ENCODE assay signal across 8 cellular contexts in genomic region chr14:24436355-24437019, GRCh38. TPM values are rescaled to one million over a fixed set of nuclear protein-coding genes. Genes with fewer than 3 reads are reported as not detected.
DNase-seq lines count a peak whose midpoint lies in the region; ATAC-seq and TF ChIP-seq lines count a peak whose summit lies in the region.

No MANE protein-coding gene starts in this region.

- peak; percentile 39 for ATAC-seq in HG02973 (IDR thresholded peaks at IDR 0.05; ENCODE audit: unreplicated experiment)
- peak; percentile 44 for ATAC-seq in activated T-helper 17 cell treated with anti-CD3 and anti-CD28 coated beads, Interleukin-2, amount 50 U/mL, for 72 hours (replicated peaks)
- ATAC-seq in foreskin keratinocyte = peak; percentile 50
- no peak for ATAC-seq in GM18861 (IDR thresholded peaks at IDR 0.05; ENCODE audit: unreplicated experiment)

- H3K36me3 ChIP-seq in osteoblast (ENCODE audit: insufficient read depth, low read length) = peaks cover 76% of the 10 kb centered on the region

- peaks cover 45% of the 10 kb centered on the region for H3K4me1 Mint-ChIP-seq in activated T-helper 17 cell treated with anti-CD3 and anti-CD28 coated beads, Interleukin-2, amount 50 U/mL, for 72 hours

- peaks cover 43% of the 10 kb centered on the region for H3K79me2 ChIP-seq in osteoblast (ENCODE audit: insufficient read depth, low read length)

- DNase-seq in NCI-H1417 (lab: John Stamatoyannopoulos, UW) (peak; percentile 53 to 84 (median 74)), NCI-H1417 treated with DMSO at 0.1 percent for 48 hours (lab: John Stamatoyannopoulos, UW) (no peak), NCI-H524 (lab: John Stamatoyannopoulos, UW) (peak; percentile 62 to 78), foreskin keratinocyte (peak; percentile 24 to 45), osteoblast (ENCODE audit: insufficient read length, low spot score, missing footprints) (peak; percentile 91)

- no peaks in the 10 kb centered on the region for H3K9me3 Mint-ChIP-seq in activated T-helper 17 cell treated with anti-CD3 and anti-CD28 coated beads, Interleukin-2, amount 50 U/mL, for 72 hours

- no peak overlapping the region for H3K4me3 ChIP-seq in osteoblast (ENCODE audit: insufficient read depth, low read length)

- H3K27ac ChIP-seq in foreskin keratinocyte (no peak overlapping the region), osteoblast (ENCODE audit: low read depth, low read length) (peak overlapping the region; percentile 37)

- no peak overlapping the region for H3K4me3 Mint-ChIP-seq in activated T-helper 17 cell treated with anti-CD3 and anti-CD28 coated beads, Interleukin-2, amount 50 U/mL, for 72 hours

- H3K27me3 ChIP-seq in foreskin keratinocyte = no peaks in the 10 kb centered on the region
- H3K27me3 ChIP-seq in osteoblast (ENCODE audit: insufficient read depth, low read length) = no peaks in the 10 kb centered on the region

- H3K27ac Mint-ChIP-seq in activated T-helper 17 cell treated with anti-CD3 and anti-CD28 coated beads, Interleukin-2, amount 50 U/mL, for 72 hours = no peak overlapping the region

- H3K4me2 ChIP-seq in osteoblast (ENCODE audit: insufficient read depth, low read length) = no peak overlapping the region

- peaks cover 99% of the 10 kb centered on the region for H3K36me3 Mint-ChIP-seq in activated T-helper 17 cell treated with anti-CD3 and anti-CD28 coated beads, Interleukin-2, amount 50 U/mL, for 72 hours (ENCODE audit: low read depth)

- H3K27me3 Mint-ChIP-seq in activated T-helper 17 cell treated with anti-CD3 and anti-CD28 coated beads, Interleukin-2, amount 50 U/mL, for 72 hours = no peaks in the 10 kb centered on the region

- peak; percentile 87 for TF ChIP-seq CTCF in foreskin keratinocyte (conservative IDR thresholded peaks at IDR 0.05)
- peak; percentile 87 for TF ChIP-seq CTCF in osteoblast (IDR thresholded peaks at IDR 0.05; ENCODE audit: extremely low read depth, low read depth, low read length)

- H2AFZ ChIP-seq in osteoblast (ENCODE audit: low read length) = no peak overlapping the region

- H4K20me1 ChIP-seq in osteoblast (ENCODE audit: insufficient read depth, low read length) = peaks cover 27% of the 10 kb centered on the region

- H3K4me1 ChIP-seq in foreskin keratinocyte (peaks cover under 1% of the 10 kb centered on the region), osteoblast (ENCODE audit: insufficient read depth, low read length) (peaks cover 29% of the 10 kb centered on the region)

- H3K9me3 ChIP-seq in osteoblast (ENCODE audit: low read depth, low read length) = no peaks in the 10 kb centered on the region

RNA-seq across cellular contexts. Expression of gene SDR39U1, which starts 6.1 kb away (rescaled TPM):
- 10 to 100 TPM; 36.6 to 45.7 TPM for total RNA-seq in activated T-helper 17 cell treated with anti-CD3 and anti-CD28 coated beads, Interleukin-2, amount 50 U/mL, for 72 hours
- total RNA-seq in foreskin keratinocyte = 15.1 and 21.1 TPM in 2 replicates
- 33.1 and 42.8 TPM in 2 replicates for polyA plus RNA-seq in foreskin keratinocyte
- 11.6 and 13.0 TPM in 2 replicates for total RNA-seq in osteoblast

RNA-seq across cellular contexts. Expression of gene KHNYN, which starts 6.7 kb away (rescaled TPM):
- 100 to 1,000 TPM in 1 of 2 donors, 10 to 100 TPM in 1; 64.3 to 132 TPM for total RNA-seq in activated T-helper 17 cell treated with anti-CD3 and anti-CD28 coated beads, Interleukin-2, amount 50 U/mL, for 72 hours
- 51.5 and 55.4 TPM in 2 replicates for total RNA-seq in foreskin keratinocyte
- polyA plus RNA-seq in foreskin keratinocyte = 18.7 and 21.0 TPM in 2 replicates
- 58.6 and 62.5 TPM in 2 replicates for total RNA-seq in osteoblast

RNA-seq across cellular contexts. Expression of gene CBLN3, which starts 7.0 kb away (rescaled TPM):
- 10 to 100 TPM; 11.1 to 14.6 TPM for total RNA-seq in activated T-helper 17 cell treated with anti-CD3 and anti-CD28 coated beads, Interleukin-2, amount 50 U/mL, for 72 hours
- total RNA-seq in foreskin keratinocyte (0.42 and 1.2 TPM in 2 replicates), osteoblast (3.5 and 4.0 TPM in 2 replicates)
- 0.47 and 1.3 TPM in 2 replicates for polyA plus RNA-seq in foreskin keratinocyte

RNA-seq across cellular contexts. Expression of gene NYNRIN, which starts 37.7 kb away (rescaled TPM):
- total RNA-seq in activated T-helper 17 cell treated with anti-CD3 and anti-CD28 coated beads, Interleukin-2, amount 50 U/mL, for 72 hours = under 1 TPM in 1 of 2 donors, not detected in 1; 0.04 TPM
- total RNA-seq in foreskin keratinocyte (11.1 and 16.3 TPM in 2 replicates), osteoblast (7.2 and 9.1 TPM in 2 replicates)
- 4.7 and 6.0 TPM in 2 replicates for polyA plus RNA-seq in foreskin keratinocyte
